ENCODE assay signal across 13 cellular contexts in the genomic region with DNA sequence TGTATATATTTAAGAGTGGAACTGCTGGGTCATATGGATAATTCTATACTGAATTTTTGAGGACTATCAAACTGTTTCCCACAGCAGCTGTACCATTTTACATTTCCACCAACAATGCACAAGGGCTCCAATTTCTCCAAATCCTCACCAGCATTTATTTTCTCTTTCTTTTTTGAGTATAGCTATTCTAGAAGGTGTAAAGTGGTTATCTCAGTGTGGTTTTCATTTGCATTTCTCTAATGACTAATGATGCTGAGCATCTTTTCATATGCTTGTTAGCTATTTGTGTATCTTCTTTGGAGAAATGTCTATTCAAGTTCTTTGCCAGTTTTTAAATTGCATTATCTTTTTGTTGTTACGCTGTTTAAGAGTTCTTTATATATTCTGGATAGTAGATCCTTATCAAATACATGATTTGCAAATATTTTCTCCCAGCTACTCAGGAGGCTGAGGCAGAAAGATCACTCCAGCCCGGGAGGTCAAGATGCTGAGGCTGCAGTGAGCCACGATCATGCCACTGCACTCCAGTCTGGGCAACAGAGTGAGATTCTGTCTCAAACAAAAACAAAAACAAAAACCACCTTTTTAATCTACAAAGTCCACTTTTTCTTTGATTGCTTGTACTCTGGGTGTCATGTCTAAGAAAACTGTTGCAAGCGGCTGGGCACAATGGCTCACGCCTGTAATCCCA. TPM values are rescaled to one million over a fixed set of nuclear protein-coding genes. Genes with fewer than 3 reads are reported as not detected.
DNase-seq lines count a peak whose midpoint lies in the region; ATAC-seq and TF ChIP-seq lines count a peak whose summit lies in the region.
"Had no signal": no experiment of that assay in that cellular context is flagged by ENCODE, and none has a peak within 500 bp of the region (broad histone marks: within the 10 kb centered on the region; RNA-seq: fewer than 3 reads in every experiment).

No MANE protein-coding gene starts in this region.

- DNase-seq in glomerular visceral epithelial cell (ENCODE audit: extremely low spot score) = no peak
- no peak for DNase-seq in RKO (ENCODE audit: low spot score)
- DNase-seq in erythroblast (lab: John Stamatoyannopoulos, UW) = no peak
- DNase-seq in LoVo (ENCODE audit: low spot score) = no peak
- DNase-seq: brain microvascular endothelial cell; IMR-90; NCI-H345; SK-N-SH; stimulated activated CD4-positive, alpha-beta T cell treated with anti-CD3 and anti-CD28 coated beads, Interleukin-15, amount 100 ng/mL, for 24 hours had no signal

- no peaks in the 10 kb centered on the region for H3K9me3 Mint-ChIP-seq in activated T-helper 17 cell treated with anti-CD3 and anti-CD28 coated beads, Interleukin-2, amount 50 U/mL, for 72 hours

- peak; percentile 94 for ATAC-seq in GM18870 (IDR thresholded peaks at IDR 0.05; ENCODE audit: unreplicated experiment)
- peak; percentile 94 for ATAC-seq in GM21447 (IDR thresholded peaks at IDR 0.05; ENCODE audit: unreplicated experiment)
- peak; percentile 85 for ATAC-seq in HG03066 (IDR thresholded peaks at IDR 0.05; ENCODE audit: low read depth, unreplicated experiment)
- peak; percentile 67 for ATAC-seq in activated T-helper 17 cell treated with anti-CD3 and anti-CD28 coated beads, Interleukin-2, amount 50 U/mL, for 72 hours (replicated peaks)

- peaks cover 97% of the 10 kb centered on the region for H3K36me3 Mint-ChIP-seq in activated T-helper 17 cell treated with anti-CD3 and anti-CD28 coated beads, Interleukin-2, amount 50 U/mL, for 72 hours (ENCODE audit: low read depth)

- TF ChIP-seq POLR2A in erythroblast (IDR thresholded peaks at IDR 0.05; ENCODE audit: low read length) = no peak

- H3K27me3 Mint-ChIP-seq in activated T-helper 17 cell treated with anti-CD3 and anti-CD28 coated beads, Interleukin-2, amount 50 U/mL, for 72 hours = no peaks in the 10 kb centered on the region

- H3K4me3 Mint-ChIP-seq in activated T-helper 17 cell treated with anti-CD3 and anti-CD28 coated beads, Interleukin-2, amount 50 U/mL, for 72 hours = peak overlapping the region; percentile 34

- H3K27ac Mint-ChIP-seq in activated T-helper 17 cell treated with anti-CD3 and anti-CD28 coated beads, Interleukin-2, amount 50 U/mL, for 72 hours = peak overlapping the region; percentile 31

- H3K4me1 Mint-ChIP-seq in activated T-helper 17 cell treated with anti-CD3 and anti-CD28 coated beads, Interleukin-2, amount 50 U/mL, for 72 hours = peaks cover 32% of the 10 kb centered on the region

RNA-seq across cellular contexts. Expression of a gene that starts 32.8 kb away (rescaled TPM):
- total RNA-seq in activated T-helper 17 cell treated with anti-CD3 and anti-CD28 coated beads, Interleukin-2, amount 50 U/mL, for 72 hours = 10 to 100 TPM; 33.9 to 38.0 TPM
